ENCODE assay signal across 16 cellular contexts in the genomic region with DNA sequence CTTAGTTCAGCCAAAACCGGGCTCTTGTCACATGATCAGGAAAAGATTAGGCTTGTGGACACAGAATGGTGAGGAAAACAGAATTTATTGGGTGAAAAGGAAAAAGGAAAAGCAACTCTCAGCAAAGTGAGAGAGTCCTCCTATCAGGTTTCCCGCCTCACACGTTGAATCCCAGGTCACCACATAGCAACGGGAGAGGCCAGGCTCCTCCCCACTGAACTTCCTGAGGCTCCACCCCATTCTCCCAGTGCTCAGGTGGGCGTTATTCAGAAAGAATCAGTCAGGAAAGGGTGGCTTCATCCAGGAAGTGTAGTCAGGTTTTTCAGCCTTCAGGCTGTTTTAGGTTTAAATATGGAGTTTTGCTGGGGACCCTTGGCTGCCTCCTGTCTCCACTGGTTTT.
DNase-seq lines count a peak whose midpoint lies in the region; ATAC-seq, FAIRE-seq and TF ChIP-seq lines count a peak whose summit lies in the region.
"Had no signal": no experiment of that assay in that cellular context is flagged by ENCODE, and none has a peak within 500 bp of the region (broad histone marks: within the 10 kb centered on the region; RNA-seq: fewer than 3 reads in every experiment).

No MANE protein-coding gene starts in this region.

- H3K9me3 Mint-ChIP-seq in activated T-cell treated with anti-CD3 and anti-CD28 coated beads, Interleukin-2, amount 50 U/mL, for 4 hours, result no peaks in the 10 kb centered on the region
- H3K9me3 Mint-ChIP-seq: IgD-negative memory B cell had no signal

- no TSS peak for BruUV-seq in IMR-90 (replicated peaks; lab: Mats Ljungman, UMichigan)

- no peak overlapping the region for H3K4me3 ChIP-seq in IMR-90 (ENCODE audit: insufficient read depth, low read depth, low read length)
- no peak overlapping the region for H3K4me3 ChIP-seq in H1 (ENCODE audit: extremely low read depth in 1 of 4, insufficient read depth in 2 of 4, low read depth in 3 of 4, low read length in 4 of 4)
- H3K4me3 ChIP-seq in muscle layer of colon (ENCODE audit: low read depth in 1 of 2, low read length in 2 of 2), result no peak overlapping the region
- H3K4me3 ChIP-seq: cardiac muscle cell, prostate gland, suprapubic skin had no signal

- in situ Hi-C loops in IMR-90 (cut with MboI; ENCODE audit: low sequenced_read_pairs), result no loop called here

- peak overlapping the region; percentile 3; the same call in 1 of the 2 replicates for H3K14ac ChIP-seq in IMR-90 (replicated peaks; ENCODE audit: low read depth, low read length)
- no peak overlapping the region for H3K14ac ChIP-seq in H1 (ENCODE audit: insufficient read length)

- H2AK5ac ChIP-seq in IMR-90 (ENCODE audit: low read depth, low read length) (no peak overlapping the region), H1 (ENCODE audit: low read depth, low read length) (no peak overlapping the region)

- no peaks in the 10 kb centered on the region for H3K23me2 ChIP-seq in H1 (ENCODE audit: low read depth, low read length)

- 0 out of 2 replicates have a peak, but pooled peaks have one; percentile 6 for ATAC-seq in IMR-90 (ENCODE audit: low read depth)
- no peak for ATAC-seq in Right ventricle myocardium superior (ENCODE audit: poor library complexity)
- no peak for ATAC-seq in activated T-cell treated with anti-CD3 and anti-CD28 coated beads, Interleukin-2, amount 50 U/mL, for 4 hours
- ATAC-seq: activated CD4-positive, alpha-beta T cell treated with anti-CD3 and anti-CD28 coated beads for 36 hours had no signal

- H4K8ac ChIP-seq in IMR-90 (ENCODE audit: low read depth in 2 of 2, low read length in 2 of 2), result peak overlapping the region in 1 of 2 experiments; percentile 61; a peak in 2 of 4 replicates
- H4K8ac ChIP-seq in H1 (ENCODE audit: extremely low read depth, insufficient read depth, low read length), result no peak overlapping the region

- H4K5ac ChIP-seq in IMR-90 (ENCODE audit: low read depth, low read length), result peak overlapping the region; percentile 58; the same call in 1 of the 2 replicates
- H4K5ac ChIP-seq in H1 (ENCODE audit: insufficient read length, low read depth, low read length), result no peak overlapping the region

- H3K56ac ChIP-seq in IMR-90 (ENCODE audit: extremely low read depth, insufficient read depth, low read length) (no peak overlapping the region), H1 (replicated peaks; ENCODE audit: insufficient read length, low read depth, low read length) (no peak overlapping the region)

- H2BK15ac ChIP-seq in IMR-90 (ENCODE audit: low read depth, low read length) (no peak overlapping the region), H1 (ENCODE audit: low read length) (no peak overlapping the region)

- no peak overlapping the region; the same call in 1 of the 2 replicates for H3K4me2 ChIP-seq in IMR-90 (ENCODE audit: low read depth, low read length)
- H3K4me2 ChIP-seq in H1 (ENCODE audit: insufficient read depth in 1 of 2, low read depth in 2 of 2, low read length in 2 of 2), result no peak overlapping the region

- H3K36me3 Mint-ChIP-seq in activated T-cell treated with anti-CD3 and anti-CD28 coated beads, Interleukin-2, amount 50 U/mL, for 4 hours (ENCODE audit: insufficient read depth), result no peaks in the 10 kb centered on the region
- H3K36me3 Mint-ChIP-seq: activated naive CD8-positive, alpha-beta T cell; IgD-negative memory B cell had no signal

- no peaks in the 10 kb centered on the region for H3K9me1 ChIP-seq in IMR-90 (ENCODE audit: insufficient read depth, low read length)

- POLR2A ChIA-PET in IMR-90 (lab: Charles Lee; ENCODE audit: unreplicated experiment), result no interaction called here
- POLR2A ChIA-PET in H1 (lab: Charles Lee; ENCODE audit: partially characterized antibody), result interaction anchor here (1.0 kb wide), 1 partner anchor 9 kb away, joined by 4 read pairs; no protein-coding TSS in a partner anchor
- POLR2A ChIA-PET in GM10248 (lab: Yijun Ruan, JAX), result no interaction called here

- H3K36me3 ChIP-seq in IMR-90 (ENCODE audit: control insufficient read depth, insufficient read depth, low read length), result no peaks in the 10 kb centered on the region
- no peaks in the 10 kb centered on the region for H3K36me3 ChIP-seq in H1 (ENCODE audit: control insufficient read depth in 2 of 4, insufficient read depth in 4 of 4, low read length in 3 of 4)
- no peaks in the 10 kb centered on the region for H3K36me3 ChIP-seq in muscle layer of colon (ENCODE audit: insufficient read depth, low read length)
- H3K36me3 ChIP-seq: cardiac muscle cell, prostate gland, suprapubic skin had no signal

- no peak overlapping the region for H2AK9ac ChIP-seq in IMR-90 (replicated peaks; ENCODE audit: low read depth, low read length, poor library complexity)

- H2BK12ac ChIP-seq in H1 (ENCODE audit: low read depth, low read length), result no peak overlapping the region

- H2BK5ac ChIP-seq in IMR-90 (ENCODE audit: low read depth, low read length, poor library complexity, severe bottlenecking) (peak overlapping the region; percentile 37), H1 (ENCODE audit: low read depth, low read length) (no peak overlapping the region)

- H2BK20ac ChIP-seq in IMR-90 (ENCODE audit: low read depth, low read length), result no peak overlapping the region
- H2BK20ac ChIP-seq in H1 (ENCODE audit: low read length), result no peak overlapping the region

- WGBS in IMR-90 (ENCODE audit: extremely low coverage in 2 of 2, insufficient read length in 1 of 2), 2 experiments, result no CpG with 5 or more reads among the region's 5 CpGs
- WGBS in H1 (ENCODE audit: extremely low coverage in 1 of 2, insufficient coverage in 1 of 2, insufficient read length in 1 of 2, insufficient replicate concordance in 2 of 2, low coverage in 1 of 2, low lambda C conversion rate in 2 of 2, missing lambda C conversion rate in 1 of 2), 2 experiments, result 59% methylated on average over 5 of the region's 5 CpGs; no CpG with 5 or more reads in 1 of the 2 experiments

- H2BK120ac ChIP-seq in IMR-90 (ENCODE audit: low read depth, low read length) (peak overlapping the region; percentile 37; the same call in 1 of the 2 replicates), H1 (replicated peaks; ENCODE audit: low read depth, low read length) (no peak overlapping the region)

- TF ChIP-seq RAD21 in IMR-90 (IDR thresholded peaks at IDR 0.05; ENCODE audit: low read length), result no peak
- no peak for TF ChIP-seq RAD21 in H1 (IDR thresholded peaks at IDR 0.05 in 1 of 2, conservative IDR thresholded peaks at IDR 0.05 in 1 of 2; ENCODE audit: low read depth in 2 of 2, low read length in 2 of 2)

- TF ChIP-seq EP300 in H1 (IDR thresholded peaks at IDR 0.05; ENCODE audit: borderline replicate concordance in 1 of 2, low read depth in 2 of 2, low read length in 2 of 2), result no peak

- no peak overlapping the region for H3K9ac ChIP-seq in IMR-90 (ENCODE audit: low read depth, low read length)
- no peak overlapping the region for H3K9ac ChIP-seq in H1 (replicated peaks in 1 of 4; ENCODE audit: extremely low read depth in 1 of 4, low read depth in 3 of 4, low read length in 3 of 4)
- no peak overlapping the region for H3K9ac ChIP-seq in muscle layer of colon (ENCODE audit: low read length)

- H3K9me3 ChIP-seq in IMR-90 (ENCODE audit: control insufficient read depth, insufficient read depth, low read length) (no peaks in the 10 kb centered on the region), H1 (ENCODE audit: insufficient read depth in 2 of 2, low read depth in 1 of 2, low read length in 1 of 2) (no peaks in the 10 kb centered on the region), muscle layer of colon (ENCODE audit: low read length) (no peaks in the 10 kb centered on the region)
- H3K9me3 ChIP-seq: prostate gland, suprapubic skin had no signal

- peak overlapping the region; percentile 12; the same call in 1 of the 2 replicates for H4K91ac ChIP-seq in IMR-90 (ENCODE audit: insufficient read depth, low read depth, low read length)
- H4K91ac ChIP-seq in H1 (replicated peaks; ENCODE audit: insufficient read length, low read length), result no peak overlapping the region

- H3K18ac ChIP-seq in IMR-90 (ENCODE audit: low read depth, low read length) (peak overlapping the region; percentile 94), H1 (ENCODE audit: extremely low read depth, low read length) (no peak overlapping the region)

- intact Hi-C loops in IMR-90 (cut with micrococcal nuclease), result no loop called here
- intact Hi-C loops in Right ventricle myocardium superior (cut with DNase I), result no loop called here

- DNase-seq in IMR-90 (no peak), H1 (ENCODE audit: low read depth in 1 of 2, low spot score in 2 of 2) (no peak), H54 (ENCODE audit: insufficient read length, low spot score) (no peak), Right ventricle myocardium superior (no peak), GM10248 (ENCODE audit: extremely low spot score) (no peak)
- DNase-seq in activated T-cell treated with anti-CD3 and anti-CD28 coated beads, Interleukin-2, amount 50 U/mL, for 4 hours, result no peak
- DNase-seq: activated CD4-positive, alpha-beta T cell treated with anti-CD3 and anti-CD28 coated beads for 36 hours; NCI-H2171 had no signal

- H3K4me1 Mint-ChIP-seq in activated T-cell treated with anti-CD3 and anti-CD28 coated beads, Interleukin-2, amount 50 U/mL, for 4 hours (ENCODE audit: low read depth), result no peaks in the 10 kb centered on the region
- H3K4me1 Mint-ChIP-seq: activated CD4-positive, alpha-beta T cell treated with anti-CD3 and anti-CD28 coated beads for 36 hours; IgD-negative memory B cell had no signal

- no peak overlapping the region for H3K23ac ChIP-seq in IMR-90 (ENCODE audit: low read depth, low read length)
- H3K23ac ChIP-seq in H1 (ENCODE audit: insufficient read length), result no peak overlapping the region

- H2AFZ ChIP-seq in IMR-90 (replicated peaks; ENCODE audit: low read length, poor library complexity) (no peak overlapping the region), H1 (ENCODE audit: low read length) (no peak overlapping the region)

- H3K79me2 ChIP-seq in H1 (ENCODE audit: control insufficient read depth in 1 of 2, insufficient read depth in 2 of 2, low read length in 2 of 2), result no peaks in the 10 kb centered on the region

- H3K79me1 ChIP-seq in IMR-90 (ENCODE audit: low read depth in 1 of 2, low read length in 2 of 2), result no peaks in the 10 kb centered on the region
- no peaks in the 10 kb centered on the region for H3K79me1 ChIP-seq in H1 (ENCODE audit: low read depth, low read length)

- H3K4me1 ChIP-seq in IMR-90 (ENCODE audit: control insufficient read depth, insufficient read depth, low read length), result peaks cover 16% of the 10 kb centered on the region
- peaks cover 0 to 4% (median 0%) of the 10 kb centered on the region in 4 experiments; a peak in 1 of 7 replicates for H3K4me1 ChIP-seq in H1 (replicated peaks in 1 of 4; ENCODE audit: control insufficient read depth in 3 of 4, insufficient read depth in 4 of 4, low read length in 3 of 4)
- peaks cover 38% of the 10 kb centered on the region for H3K4me1 ChIP-seq in muscle layer of colon (ENCODE audit: insufficient read depth, low read length)
- H3K4me1 ChIP-seq: prostate gland had no signal

- TF ChIP-seq CTCF in 22Rv1 (IDR thresholded peaks at IDR 0.05) (no peak), IMR-90 (conservative IDR thresholded peaks at IDR 0.05; ENCODE audit: low read depth, low read length) (no peak), H1 (IDR thresholded peaks at IDR 0.05; ENCODE audit: control extremely low read depth in 1 of 3, insufficient read depth in 1 of 3, low read depth in 1 of 3, low read length in 3 of 3) (no peak), GM10248 (IDR thresholded peaks at IDR 0.05; ENCODE audit: control extremely low read depth, extremely low read depth, low read depth, missing control alignments) (no peak)

- H3K27ac ChIP-seq in 22Rv1 (peak overlapping the region; percentile 64), IMR-90 (ENCODE audit: insufficient read depth, low read length) (peak overlapping the region; percentile 74; the same call in 1 of the 2 replicates), H1 (ENCODE audit: low read depth, low read length) (no peak overlapping the region), muscle layer of colon (ENCODE audit: low read depth, low read length) (peak overlapping the region; percentile 19)
- H3K27ac ChIP-seq: cardiac muscle cell, suprapubic skin had no signal

- dilution Hi-C loops in IMR-90 (cut with HindIII; ENCODE audit: low sequenced_read_pairs, unreplicated experiment), result no loop called here

- CTCF ChIA-PET in IMR-90 (lab: Yijun Ruan, JAX) (interaction anchor here (0.6 kb wide), 1 partner anchor 184 kb away, joined by 6 read pairs; no protein-coding TSS in a partner anchor), H1 (lab: Charles Lee; ENCODE audit: partially characterized antibody) (no interaction called here), GM10248 (lab: Yijun Ruan, JAX) (interaction anchor here (1.2 kb wide), 1 partner anchor 10 kb away, joined by 4 read pairs; no protein-coding TSS in a partner anchor)

- peak; percentile 19 for FAIRE-seq in H1 (lab: Jason Lieb, UNC)
- no peak for FAIRE-seq in H54 (lab: Jason Lieb, UNC)
- FAIRE-seq: endometrium had no signal

- H3K4me3 Mint-ChIP-seq in activated T-cell treated with anti-CD3 and anti-CD28 coated beads, Interleukin-2, amount 50 U/mL, for 4 hours, result no peak overlapping the region
- H3K4me3 Mint-ChIP-seq: activated CD4-positive, alpha-beta T cell treated with anti-CD3 and anti-CD28 coated beads for 36 hours; activated naive CD8-positive, alpha-beta T cell; IgD-negative memory B cell had no signal

- H3K4ac ChIP-seq in IMR-90 (ENCODE audit: low read depth, low read length) (no peak overlapping the region), H1 (replicated peaks; ENCODE audit: insufficient read length, low read depth, low read length) (no peak overlapping the region)

- TF ChIP-seq POLR2A in IMR-90 (IDR thresholded peaks at IDR 0.05; ENCODE audit: low read depth, low read length) (no peak), H1 (IDR thresholded peaks at IDR 0.05; ENCODE audit: control extremely low read depth in 1 of 2, low read depth in 2 of 2, low read length in 2 of 2) (no peak), H54 (IDR thresholded peaks at IDR 0.05; ENCODE audit: low read depth, low read length) (no peak)

- H4K20me1 ChIP-seq in IMR-90 (ENCODE audit: insufficient read depth, low read length) (no peaks in the 10 kb centered on the region), H1 (replicated peaks in 1 of 2; ENCODE audit: control insufficient read depth in 1 of 2, insufficient read depth in 2 of 2, low read length in 2 of 2) (no peaks in the 10 kb centered on the region)

- H3K27me3 Mint-ChIP-seq in activated T-cell treated with anti-CD3 and anti-CD28 coated beads, Interleukin-2, amount 50 U/mL, for 4 hours (ENCODE audit: low read depth), result no peaks in the 10 kb centered on the region
- H3K27me3 Mint-ChIP-seq: activated naive CD8-positive, alpha-beta T cell had no signal

- peaks cover 10% of the 10 kb centered on the region for H3K27me3 ChIP-seq in IMR-90 (ENCODE audit: control insufficient read depth, insufficient read depth, low read length)
- no peaks in the 10 kb centered on the region for H3K27me3 ChIP-seq in H1 (replicated peaks in 1 of 4; ENCODE audit: control insufficient read depth in 3 of 4, extremely low read depth in 1 of 4, insufficient read depth in 3 of 4, low read length in 3 of 4)
- peaks cover 0 to 5% of the 10 kb centered on the region in 2 donors for H3K27me3 ChIP-seq in muscle layer of colon (ENCODE audit: control insufficient read depth in 1 of 2, insufficient read depth in 2 of 2, low read length in 2 of 2)
- H3K27me3 ChIP-seq: cardiac muscle cell had no signal
